10 cellular contexts compared by ENCODE assay signal in genomic region chr3:184337981-184338380, GRCh38. TPM values are rescaled to one million over a fixed set of nuclear protein-coding genes. Genes with fewer than 3 reads are reported as not detected.
DNase-seq lines count a peak whose midpoint lies in the region; ATAC-seq, FAIRE-seq and TF ChIP-seq lines count a peak whose summit lies in the region.
"Had no signal": no experiment of that assay in that cellular context is flagged by ENCODE, and none has a peak within 500 bp of the region (broad histone marks: within the 10 kb centered on the region; RNA-seq: fewer than 3 reads in every experiment).

No MANE protein-coding gene starts in this region.

- WGBS in gastroesophageal sphincter (ENCODE audit: low coverage in 1 of 2), 2 donors: 28 to 41% methylated on average over 3 to 7 of the region's 7 CpGs
- 62% methylated on average over 7 of the region's 7 CpGs for WGBS in prostate gland

- no peak for ATAC-seq in CD4-positive, CD25-positive, alpha-beta regulatory T cell (ENCODE audit: low read depth in 2 of 2)
- ATAC-seq in T-cell (replicated peaks in 1 of 4): no peak
- no peak for ATAC-seq in gastroesophageal sphincter
- ATAC-seq in GM21529 (IDR thresholded peaks at IDR 0.05; ENCODE audit: unreplicated experiment): no peak

- TF ChIP-seq CTCF in gastroesophageal sphincter (IDR thresholded peaks at IDR 0.05): no peak
- no peak for TF ChIP-seq CTCF in prostate gland (IDR thresholded peaks at IDR 0.05)

- H3K27me3 ChIP-seq in CD4-positive, CD25-positive, alpha-beta regulatory T cell (ENCODE audit: control insufficient read depth, insufficient read depth, low read length): no peaks in the 10 kb centered on the region
- H3K27me3 ChIP-seq in gastroesophageal sphincter: no peaks in the 10 kb centered on the region
- H3K27me3 ChIP-seq in prostate gland (replicated peaks; ENCODE audit: insufficient read depth): no peaks in the 10 kb centered on the region

- peaks cover 0 to 46% (median 35%) of the 10 kb centered on the region in 4 donors for H3K4me1 Mint-ChIP-seq in CD4-positive, CD25-positive, alpha-beta regulatory T cell
- H3K4me1 Mint-ChIP-seq in T-cell: peaks cover 45 to 47% (median 46%) of the 10 kb centered on the region in 3 donors

- peak overlapping the region in 3 of 4 donors; percentile 6 to 93 (median 93) for H3K4me3 Mint-ChIP-seq in CD4-positive, CD25-positive, alpha-beta regulatory T cell
- peak overlapping the region; percentile 22 to 87 (median 29) for H3K4me3 Mint-ChIP-seq in T-cell

- intact Hi-C loops in prostate gland (cut with DNase I): no loop called here

- no peaks in the 10 kb centered on the region for H3K9me3 ChIP-seq in CD4-positive, CD25-positive, alpha-beta regulatory T cell (ENCODE audit: control insufficient read depth in 2 of 2, low read length in 2 of 2)
- H3K9me3 ChIP-seq in gastroesophageal sphincter: no peaks in the 10 kb centered on the region
- no peaks in the 10 kb centered on the region for H3K9me3 ChIP-seq in prostate gland
- H3K9me3 ChIP-seq: neutrophil had no signal

- H3K9me3 Mint-ChIP-seq in CD4-positive, CD25-positive, alpha-beta regulatory T cell: no peaks in the 10 kb centered on the region
- no peaks in the 10 kb centered on the region for H3K9me3 Mint-ChIP-seq in T-cell

- POLR2A ChIA-PET in T-cell (lab: Charles Lee): interaction anchor here in 1 of 2 donors (0.7 kb wide), 1 partner anchor 44 kb away, joined by 3 read pairs; no protein-coding TSS in a partner anchor

- H3K4me1 ChIP-seq in CD4-positive, CD25-positive, alpha-beta regulatory T cell (ENCODE audit: control insufficient read depth, insufficient read depth, low read length, poor library complexity, severe bottlenecking): peaks cover 29% of the 10 kb centered on the region
- H3K4me1 ChIP-seq in gastroesophageal sphincter (peaks cover 0 to 68% (median 30%) of the 10 kb centered on the region in 3 donors), prostate gland (replicated peaks) (peaks cover 14% of the 10 kb centered on the region)

- no peak for TF ChIP-seq EP300 in gastroesophageal sphincter (IDR thresholded peaks at IDR 0.05)

- peaks cover 28% of the 10 kb centered on the region for H3K36me3 Mint-ChIP-seq in CD4-positive, CD25-positive, alpha-beta regulatory T cell
- peaks cover 19% of the 10 kb centered on the region for H3K36me3 Mint-ChIP-seq in T-cell

- CTCF ChIA-PET in T-cell (lab: Charles Lee): no interaction called here

- no peaks in the 10 kb centered on the region for H3K27me3 Mint-ChIP-seq in CD4-positive, CD25-positive, alpha-beta regulatory T cell
- H3K27me3 Mint-ChIP-seq in T-cell: no peaks in the 10 kb centered on the region

- TF ChIP-seq POLR2A in gastroesophageal sphincter (IDR thresholded peaks at IDR 0.05): no peak
- no peak for TF ChIP-seq POLR2A in prostate gland (IDR thresholded peaks at IDR 0.05)

- no peak for DNase-seq in CD4-positive, CD25-positive, alpha-beta regulatory T cell
- DNase-seq in T-cell: no peak
- DNase-seq in prostate gland (ENCODE audit: low spot score): no peak
- no peak for DNase-seq in hepatic stellate cell (ENCODE audit: low spot score)
- no peak for DNase-seq in urothelium cell line (ENCODE audit: low spot score)
- no peak for DNase-seq in SW480 (ENCODE audit: low spot score)
- DNase-seq: OCI-M1 had no signal

- H3K27ac Mint-ChIP-seq in CD4-positive, CD25-positive, alpha-beta regulatory T cell: peak overlapping the region in 2 of 3 donors; percentile 94 to 97
- H3K27ac Mint-ChIP-seq in T-cell: peak overlapping the region in 1 of 2 donors; percentile 34

- FAIRE-seq in urothelium cell line (lab: Jason Lieb, UNC): no peak

- no peak overlapping the region for H3K4me3 ChIP-seq in CD4-positive, CD25-positive, alpha-beta regulatory T cell (ENCODE audit: low read depth, low read length)
- H3K4me3 ChIP-seq in gastroesophageal sphincter (peak overlapping the region; percentile 1 to 92), prostate gland (no peak overlapping the region)

- H3K36me3 ChIP-seq in CD4-positive, CD25-positive, alpha-beta regulatory T cell (ENCODE audit: control insufficient read depth, insufficient read depth, low read length): peaks cover 14% of the 10 kb centered on the region
- H3K36me3 ChIP-seq in gastroesophageal sphincter (peaks cover 0 to 42% of the 10 kb centered on the region in 2 donors), prostate gland (peaks cover 0 to 4% of the 10 kb centered on the region in 2 donors)

- no peak overlapping the region for H3K27ac ChIP-seq in CD4-positive, CD25-positive, alpha-beta regulatory T cell (ENCODE audit: insufficient read depth, low read length, poor library complexity, severe bottlenecking)
- H3K27ac ChIP-seq in gastroesophageal sphincter (peak overlapping the region; percentile 94 to 99 (median 98)), prostate gland (peak overlapping the region; percentile 94 to 97)
- H3K27ac ChIP-seq: neutrophil had no signal

RNA-seq across cellular contexts. Expression of gene FAM131A, which starts 0.6 kb away (rescaled TPM):
- total RNA-seq in CD4-positive, CD25-positive, alpha-beta regulatory T cell: 13.8 TPM
- 1 to 10 TPM; 2.0 to 4.3 (median 2.3) TPM for polyA plus RNA-seq in CD4-positive, CD25-positive, alpha-beta regulatory T cell
- total RNA-seq in T-cell (10 to 100 TPM in 3 of 5 donors, 1 to 10 TPM in 2; 8.3 to 13.8 (median 11.9) TPM), gastroesophageal sphincter (10 to 100 TPM; 53.9 to 71.4 (median 65.3) TPM), prostate gland (10 to 100 TPM; 22.0 to 71.0 TPM)

RNA-seq across cellular contexts. Expression of gene CLCN2, which starts 23.4 kb away (rescaled TPM):
- 4.7 TPM for total RNA-seq in CD4-positive, CD25-positive, alpha-beta regulatory T cell
- under 1 TPM in 3 of 4 donors, not detected in 1; 0.30 to 0.59 (median 0.54) TPM for polyA plus RNA-seq in CD4-positive, CD25-positive, alpha-beta regulatory T cell
- total RNA-seq in T-cell (1 to 10 TPM; 3.2 to 5.9 (median 4.6) TPM), gastroesophageal sphincter (1 to 10 TPM; 2.0 to 6.8 (median 2.3) TPM), prostate gland (10 to 100 TPM in 1 of 2 donors, 1 to 10 TPM in 1; 4.9 to 47.5 TPM)

RNA-seq across cellular contexts. Expression of gene POLR2H, which starts 23.5 kb away (rescaled TPM):
- total RNA-seq in CD4-positive, CD25-positive, alpha-beta regulatory T cell: 39.4 TPM
- polyA plus RNA-seq in CD4-positive, CD25-positive, alpha-beta regulatory T cell: 10 to 100 TPM; 56.8 to 64.9 (median 60.3) TPM
- 10 to 100 TPM; 33.0 to 75.1 (median 53.3) TPM for total RNA-seq in T-cell
- total RNA-seq in gastroesophageal sphincter: 10 to 100 TPM; 32.8 to 54.1 (median 40.9) TPM
- 10 to 100 TPM; 62.7 to 89.2 TPM for total RNA-seq in prostate gland

RNA-seq across cellular contexts. Expression of gene EIF4G1, which starts 23.6 kb away (rescaled TPM):
- total RNA-seq in CD4-positive, CD25-positive, alpha-beta regulatory T cell: 182 TPM
- 10 to 100 TPM; 13.7 to 18.8 (median 16.5) TPM for polyA plus RNA-seq in CD4-positive, CD25-positive, alpha-beta regulatory T cell
- total RNA-seq in T-cell (100 to 1,000 TPM; 232 to 290 (median 271) TPM), gastroesophageal sphincter (100 to 1,000 TPM; 233 to 431 (median 300) TPM), prostate gland (100 to 1,000 TPM; 331 to 370 TPM)

RNA-seq across cellular contexts. Expression of gene PSMD2, which starts 38.9 kb away (rescaled TPM):
- total RNA-seq in CD4-positive, CD25-positive, alpha-beta regulatory T cell: 162 TPM
- polyA plus RNA-seq in CD4-positive, CD25-positive, alpha-beta regulatory T cell: 100 to 1,000 TPM; 151 to 206 (median 190) TPM
- total RNA-seq in T-cell (100 to 1,000 TPM; 134 to 151 (median 149) TPM), gastroesophageal sphincter (100 to 1,000 TPM; 225 to 365 (median 273) TPM), prostate gland (100 to 1,000 TPM; 230 to 272 TPM)

Comparison
In these comparisons a context has a peak if more than half of its experiments do, and no peak if none do; other contexts are left out.
1. H3K4me3 ChIP-seq: peak in gastroesophageal sphincter (2 of 2); none in CD4-positive, CD25-positive, alpha-beta regulatory T cell (single experiment) and prostate gland (0 of 2).